17 cellular contexts compared by ENCODE assay signal in the genomic region with DNA sequence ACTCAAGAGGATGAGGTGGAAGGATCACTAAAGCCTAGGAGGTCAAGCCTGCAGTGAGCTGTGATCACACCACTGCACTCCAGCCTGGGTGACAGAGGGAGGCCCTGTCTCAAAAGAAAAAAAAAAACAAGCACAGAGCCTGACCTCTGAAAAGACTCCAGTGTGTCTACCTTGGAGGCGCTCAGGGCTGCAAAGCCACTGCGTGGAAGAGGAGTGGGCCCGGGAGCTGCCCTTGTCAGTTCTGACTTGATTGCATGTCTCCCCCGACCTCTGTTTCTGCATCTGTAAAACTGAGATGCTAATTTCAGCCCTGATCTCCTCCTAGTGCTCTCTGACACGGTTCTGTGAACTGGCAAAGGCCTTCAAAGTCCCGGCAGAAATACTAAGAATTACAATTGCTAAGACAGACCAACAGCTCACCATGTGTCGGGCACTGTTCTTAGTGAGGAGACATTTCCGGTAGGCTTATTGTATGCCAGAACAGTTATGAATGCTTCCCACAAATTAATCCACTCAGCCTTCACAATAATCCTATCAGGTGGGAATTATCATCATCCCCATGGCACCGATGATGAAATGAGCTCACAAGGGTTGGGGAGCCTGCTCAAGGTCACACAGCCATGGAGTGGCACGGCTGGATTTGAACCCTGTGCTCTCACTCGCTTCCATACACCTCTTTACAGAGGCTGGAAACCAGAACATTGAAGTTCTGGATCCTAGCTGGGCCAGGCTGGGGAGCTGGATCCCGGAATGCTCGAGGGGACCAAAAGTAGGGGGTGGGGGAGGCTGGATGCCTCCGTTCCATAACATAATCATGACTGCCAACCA. TPM values are rescaled to one million over a fixed set of nuclear protein-coding genes. Genes with fewer than 3 reads are reported as not detected.
DNase-seq lines count a peak whose midpoint lies in the region; ATAC-seq and TF ChIP-seq lines count a peak whose summit lies in the region.
"Had no signal": no experiment of that assay in that cellular context is flagged by ENCODE, and none has a peak within 500 bp of the region (broad histone marks: within the 10 kb centered on the region; RNA-seq: fewer than 3 reads in every experiment).

No MANE protein-coding gene starts in this region.

- peaks cover 13% of the 10 kb centered on the region for H3K36me3 Mint-ChIP-seq in Caco-2 (ENCODE audit: insufficient read depth, unreplicated experiment)

- DNase-seq in Caco-2 (no peak), NT2/D1 (ENCODE audit: low read depth, low spot score) (no peak), esophagus squamous epithelium (lab: John Stamatoyannopoulos, UW) (no peak), psoas muscle (no peak), lower leg skin (ENCODE audit: low spot score in 2 of 2) (no peak), GM10266 (ENCODE audit: extremely low spot score) (no peak), HuH-7 (ENCODE audit: low spot score) (no peak)
- DNase-seq: effector memory CD4-positive, alpha-beta T cell; NCI-H1092; SHP77 treated with DMSO at 0.1 percent for 48 hours; stimulated activated CD4-positive, alpha-beta T cell treated with anti-CD3 and anti-CD28 coated beads, Interleukin-4, amount 100 ng/mL, for 24 hours had no signal

- H3K9me3 ChIP-seq in Caco-2 (no peaks in the 10 kb centered on the region), NT2/D1 (ENCODE audit: insufficient read depth, low read length) (no peaks in the 10 kb centered on the region), esophagus squamous epithelium (no peaks in the 10 kb centered on the region), psoas muscle (no peaks in the 10 kb centered on the region)
- H3K9me3 ChIP-seq: adrenal gland, left lung, prostate gland had no signal

- H3K9me3 Mint-ChIP-seq in Caco-2 (ENCODE audit: unreplicated experiment) = no peaks in the 10 kb centered on the region
- H3K9me3 Mint-ChIP-seq: stimulated activated naive CD8-positive, alpha-beta T cell treated with anti-CD3 and anti-CD28 coated beads, Interleukin-15, Interleukin-2, amounts not matched to agents 100 ng/mL and 50 ng/mL, for 24 hours had no signal

- H3K27me3 ChIP-seq in Caco-2 (replicated peaks; ENCODE audit: control insufficient read depth, insufficient read depth, low read length) (no peaks in the 10 kb centered on the region), NT2/D1 (ENCODE audit: insufficient read depth, insufficient read length) (no peaks in the 10 kb centered on the region), esophagus squamous epithelium (no peaks in the 10 kb centered on the region), psoas muscle (ENCODE audit: insufficient read depth in 3 of 3, low read length in 2 of 3) (no peaks in the 10 kb centered on the region)
- H3K27me3 ChIP-seq: adrenal gland, left lung had no signal

- peak overlapping the region; percentile 18 for H3K9ac ChIP-seq in NT2/D1 (ENCODE audit: insufficient read length, low read depth)

- POLR2A ChIA-PET in Caco-2 (lab: Charles Lee) = interaction anchor here (0.6 kb wide), 1 partner anchor 1422 kb away, joined by 3 read pairs; no protein-coding TSS in a partner anchor

- H3K27me3 Mint-ChIP-seq in Caco-2 (ENCODE audit: insufficient read depth, unreplicated experiment) = no peaks in the 10 kb centered on the region
- H3K27me3 Mint-ChIP-seq: stimulated activated naive CD8-positive, alpha-beta T cell treated with anti-CD3 and anti-CD28 coated beads, Interleukin-15, Interleukin-2, amounts not matched to agents 100 ng/mL and 50 ng/mL, for 24 hours had no signal

- H3K27ac Mint-ChIP-seq in Caco-2 (ENCODE audit: unreplicated experiment) = peak overlapping the region; percentile 37

- no TSS peak for BruUV-seq in Caco-2 (replicated peaks; lab: Mats Ljungman, UMichigan)

- H3K4me3 ChIP-seq in Caco-2 (ENCODE audit: low read depth, low read length) = no peak overlapping the region
- H3K4me3 ChIP-seq in NT2/D1 (ENCODE audit: insufficient read length, low read depth) = no peak overlapping the region
- no peak overlapping the region for H3K4me3 ChIP-seq in esophagus squamous epithelium
- peak overlapping the region; percentile 32 for H3K4me3 ChIP-seq in psoas muscle
- H3K4me3 ChIP-seq in lower leg skin (ENCODE audit: low read depth, poor library complexity, severe bottlenecking) = no peak overlapping the region
- H3K4me3 ChIP-seq: adrenal gland, left lung had no signal

- TF ChIP-seq POLR2A in esophagus squamous epithelium (IDR thresholded peaks at IDR 0.05) (no peak), lower leg skin (IDR thresholded peaks at IDR 0.05) (no peak)

- H3K4me1 ChIP-seq in Caco-2 (peaks cover 8% of the 10 kb centered on the region), NT2/D1 (ENCODE audit: insufficient read depth, insufficient read length) (peaks cover 24% of the 10 kb centered on the region), esophagus squamous epithelium (peaks cover 37 to 92% (median 70%) of the 10 kb centered on the region in 3 donors), psoas muscle (peaks cover 76% of the 10 kb centered on the region)

- intact Hi-C loops in Caco-2 (cut with micrococcal nuclease; ENCODE audit: unreplicated experiment) = no loop called here
- intact Hi-C loops in esophagus squamous epithelium (cut with DNase I) = no loop called here
- intact Hi-C loops in psoas muscle (cut with DNase I) = loop anchor here in 1 of 2 donors (5.0 kb wide), 1 partner anchor 49 kb away; no protein-coding TSS in a partner anchor
- intact Hi-C loops in lower leg skin (cut with DNase I; ENCODE audit: low total_unique reads) = no loop called here

- 67 to 68% methylated on average over 10 to 12 of the region's 14 CpGs for WGBS in esophagus squamous epithelium, 2 donors
- WGBS in psoas muscle, 3 donors = 56 to 67% (median 59%) methylated on average over 14 of the region's 14 CpGs
- WGBS in lower leg skin, 2 donors = 68 to 73% methylated on average over 14 of the region's 14 CpGs

- peak overlapping the region in 3 of 4 donors; percentile 61 to 78 (median 69) for H3K27ac ChIP-seq in esophagus squamous epithelium
- peak overlapping the region; percentile 87 for H3K27ac ChIP-seq in psoas muscle
- H3K27ac ChIP-seq: left lung had no signal

- TF ChIP-seq CTCF in Caco-2 (IDR thresholded peaks at IDR 0.05; ENCODE audit: insufficient read depth in 1 of 2, low read depth in 1 of 2, low read length in 1 of 2, severe bottlenecking in 1 of 2, unreplicated experiment in 1 of 2) (no peak), esophagus squamous epithelium (IDR thresholded peaks at IDR 0.05) (no peak), psoas muscle (IDR thresholded peaks at IDR 0.05) (no peak), lower leg skin (IDR thresholded peaks at IDR 0.05) (no peak), GM10266 (IDR thresholded peaks at IDR 0.05; ENCODE audit: control insufficient read depth, insufficient read depth, low read depth, missing control alignments) (no peak)

- ATAC-seq in psoas muscle (no peak), HG02840 (IDR thresholded peaks at IDR 0.05; ENCODE audit: low FRiP score, unreplicated experiment) (no peak)

- H3K4me1 Mint-ChIP-seq in Caco-2 (ENCODE audit: low read depth, unreplicated experiment) = no peaks in the 10 kb centered on the region

- H3K36me3 ChIP-seq in Caco-2 (ENCODE audit: control insufficient read depth, insufficient read depth, low read length) (peaks cover 1% of the 10 kb centered on the region; the same call in 1 of the 2 replicates), NT2/D1 (ENCODE audit: insufficient read depth, insufficient read length, low read length) (peaks cover 26% of the 10 kb centered on the region), esophagus squamous epithelium (peaks cover 0 to 12% (median 0%) of the 10 kb centered on the region in 3 donors), psoas muscle (ENCODE audit: insufficient read depth in 1 of 2, low read depth in 1 of 2) (peaks cover 0 to 8% of the 10 kb centered on the region in 2 donors)
- H3K36me3 ChIP-seq: adrenal gland, left lung, prostate gland had no signal

- no peak overlapping the region for H3K4me3 Mint-ChIP-seq in Caco-2 (ENCODE audit: unreplicated experiment)
- H3K4me3 Mint-ChIP-seq: stimulated activated naive CD8-positive, alpha-beta T cell treated with anti-CD3 and anti-CD28 coated beads, Interleukin-15, Interleukin-2, amounts not matched to agents 100 ng/mL and 50 ng/mL, for 24 hours had no signal

- CTCF ChIA-PET in Caco-2 (lab: Charles Lee) = interaction anchor here (0.7 kb wide), 1 partner anchor 16 kb away, joined by 3 read pairs; no protein-coding TSS in a partner anchor

RNA-seq across cellular contexts. Expression of a gene that starts 3.5 kb away (rescaled TPM):
- total RNA-seq in Caco-2 (2022) (164 and 169 TPM in 2 replicates), esophagus squamous epithelium (10 to 100 TPM; 59.0 to 84.7 (median 69.0) TPM), psoas muscle (100 to 1,000 TPM; 135 to 194 (median 173) TPM), lower leg skin (100 to 1,000 TPM in 1 of 4 donors, 10 to 100 TPM in 3; 71.1 to 129 (median 82.2) TPM)
- 100 to 1,000 TPM in 1 of 3 donors, 10 to 100 TPM in 2; 81.8 to 139 (median 98.0) TPM for polyA plus RNA-seq in psoas muscle

RNA-seq across cellular contexts. Expression of a gene that starts 55.1 kb away (rescaled TPM):
- total RNA-seq in Caco-2 (2022) (4.1 and 5.3 TPM in 2 replicates), esophagus squamous epithelium (not detected), psoas muscle (not detected), lower leg skin (under 1 TPM in 1 of 4 donors, not detected in 3; 0.29 TPM)
- polyA plus RNA-seq in psoas muscle = under 1 TPM in 1 of 3 donors, not detected in 2; 0.04 TPM
- total RNA-seq: H4 had no signal
